Comparison of ENCODE assay signal across 19 cellular contexts in the genomic region with DNA sequence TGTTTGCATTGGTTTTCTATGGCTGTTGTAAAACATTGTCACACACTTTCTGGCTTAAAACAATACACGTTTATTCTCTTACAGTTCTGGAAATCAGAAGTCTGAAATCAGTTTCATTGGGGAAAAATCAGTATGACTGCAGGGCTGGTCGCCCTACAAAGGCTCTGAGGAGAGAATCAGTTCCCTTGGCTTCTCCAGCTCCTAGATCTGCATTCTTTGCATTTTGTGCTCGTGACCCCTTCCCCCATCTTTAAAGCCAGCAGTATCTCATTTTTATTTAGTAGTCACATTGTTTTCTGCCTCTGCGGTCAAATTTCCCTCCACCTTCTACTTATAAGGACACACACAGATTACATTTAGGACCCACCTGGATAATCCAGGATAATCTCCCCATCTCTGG.
"Had no signal": no experiment of that assay in that cellular context is flagged by ENCODE, and none has a peak within 500 bp of the region (broad histone marks: within the 10 kb centered on the region; RNA-seq: fewer than 3 reads in every experiment).

No MANE protein-coding gene starts in this region.

- H3K9ac ChIP-seq: SK-N-SH had no signal

- H3K9me3 ChIP-seq: SK-N-SH had no signal

- ATAC-seq: Panc1, PC-3 had no signal

- H3K4me2 ChIP-seq: SK-N-SH had no signal

- DNase-seq: KBM-7, MV-4-11, NCI-H1048, NCI-H1105, NCI-H1417, NCI-H1436 treated with DMSO at 0.1 percent for 48 hours, NCI-H1694, NCI-H187 treated with DMSO at 0.1 percent for 48 hours, NCI-H2029 treated with DMSO at 0.1 percent for 48 hours, NCI-H2171 treated with DMSO at 0.1 percent for 48 hours, NCI-H345, NCI-H446 treated with DMSO at 0.1 percent for 48 hours, NCI-H510A treated with DMSO at 0.1 percent for 48 hours, NCI-H526, PC-3, SHP77, SK-N-SH had no signal

- H3K27ac ChIP-seq: RWPE1 had no signal
